Comparison of ENCODE assay signal across 34 cellular contexts in genomic region chr2:164746713-164747112, GRCh38.
DNase-seq lines count a peak whose midpoint lies in the region; ATAC-seq, FAIRE-seq and TF ChIP-seq lines count a peak whose summit lies in the region.
"Had no signal": no experiment of that assay in that cellular context is flagged by ENCODE, and none has a peak within 500 bp of the region (broad histone marks: within the 10 kb centered on the region; RNA-seq: fewer than 3 reads in every experiment).

No MANE protein-coding gene starts in this region.

- FAIRE-seq in RCC 7860 (lab: Jason Lieb, UNC), result peak; percentile 98
- FAIRE-seq: H54, K562, pancreas, small intestine had no signal

- DNase-seq in GM23338 (ENCODE audit: low spot score) (no peak), RCC 7860 (ENCODE audit: low spot score) (peak; percentile 73), left kidney (ENCODE audit: low read depth, low spot score) (peak; percentile 35), type B pancreatic cell (ENCODE audit: extremely low spot score, unreplicated experiment) (no peak), chondrocyte (ENCODE audit: low spot score) (no peak), KBM-7 (no peak), substantia nigra (lab: John Stamatoyannopoulos, UW) (no peak)
- DNase-seq: activated CD4-positive, CD25-positive, alpha-beta regulatory T cell; activated CD8-positive, alpha-beta memory T cell treated with anti-CD3 and anti-CD28 coated beads, Interleukin-2, amount 10 ng/mL, durations not matched to agents 7 days and 5 days; activated gamma-delta T cell; activated naive CD8-positive, alpha-beta T cell treated with anti-CD3 and anti-CD28 coated beads for 36 hours; activated T-cell treated with anti-CD3 and anti-CD28 coated beads, Interleukin-2, amount 50 U/mL, for 4 hours; anterior cingulate cortex; colonic mucosa; COR-L47; effector memory CD8-positive, alpha-beta T cell; erythroblast; heart left ventricle; NCI-H1092 treated with DMSO at 0.1 percent for 48 hours; NCI-H187; NCI-H2171; NCI-H510A; pancreas; PC-3; small intestine; stimulated activated CD4-positive, alpha-beta T cell treated with anti-CD3 and anti-CD28 coated beads, Interleukin-1b, Interleukin-23, amount 100 ng/mL, for 48 hours; tibial artery had no signal

- no peaks in the 10 kb centered on the region for H3F3A ChIP-seq in GM23338 (replicated peaks; ENCODE audit: low read depth)

- TF ChIP-seq CTCF in GM23338 (conservative IDR thresholded peaks at IDR 0.05; ENCODE audit: low read depth in 2 of 2), result no peak
- no peak for TF ChIP-seq CTCF in type B pancreatic cell (conservative IDR thresholded peaks at IDR 0.05)
- TF ChIP-seq CTCF in chondrocyte (IDR thresholded peaks at IDR 0.05), result no peak

- ATAC-seq in GM23338, result peak; percentile 34; the same call in 2 of the 3 replicates
- ATAC-seq: activated CD8-positive, alpha-beta memory T cell treated with anti-CD3 and anti-CD28 coated beads, Interleukin-2, amount 10 ng/mL, durations not matched to agents 7 days and 5 days; activated T-cell treated with anti-CD3 and anti-CD28 coated beads, Interleukin-2, amount 50 U/mL, for 4 hours; effector memory CD8-positive, alpha-beta T cell; heart left ventricle; K562; PC-3 had no signal

- no peak overlapping the region for H2AFZ ChIP-seq in GM23338

- in situ Hi-C loops in KBM-7 (cut with MboI; ENCODE audit: low pct_unique_long_range_greater_than_20kb, low sequenced_read_pairs), result no loop called here

- H3K4me3 Mint-ChIP-seq in GM23338 (no peak overlapping the region), type B pancreatic cell (no peak overlapping the region), chondrocyte (ENCODE audit: unreplicated experiment) (no peak overlapping the region)
- H3K4me3 Mint-ChIP-seq: activated CD8-positive, alpha-beta memory T cell treated with anti-CD3 and anti-CD28 coated beads, Interleukin-2, amount 10 ng/mL, durations not matched to agents 7 days and 5 days; activated naive CD8-positive, alpha-beta T cell treated with anti-CD3 and anti-CD28 coated beads for 36 hours; activated T-cell treated with anti-CD3 and anti-CD28 coated beads, Interleukin-2, amount 50 U/mL, for 4 hours; effector memory CD8-positive, alpha-beta T cell; neural crest cell; stimulated activated naive CD8-positive, alpha-beta T cell treated with anti-CD3 and anti-CD28 coated beads, Interleukin-15, Interleukin-2, amounts not matched to agents 100 ng/mL and 50 ng/mL, for 24 hours had no signal

- no peak overlapping the region for H3K27ac Mint-ChIP-seq in GM23338
- peak overlapping the region; percentile 3 for H3K27ac Mint-ChIP-seq in type B pancreatic cell
- H3K27ac Mint-ChIP-seq in chondrocyte (ENCODE audit: unreplicated experiment), result no peak overlapping the region
- H3K27ac Mint-ChIP-seq: activated CD8-positive, alpha-beta memory T cell treated with anti-CD3 and anti-CD28 coated beads, Interleukin-2, amount 10 ng/mL, durations not matched to agents 7 days and 5 days; activated naive CD8-positive, alpha-beta T cell treated with anti-CD3 and anti-CD28 coated beads for 36 hours; effector memory CD8-positive, alpha-beta T cell; stimulated activated naive CD8-positive, alpha-beta T cell treated with anti-CD3 and anti-CD28 coated beads, Interleukin-15, Interleukin-2, amounts not matched to agents 100 ng/mL and 50 ng/mL, for 24 hours had no signal

- no peaks in the 10 kb centered on the region for H3K9me3 Mint-ChIP-seq in GM23338
- H3K9me3 Mint-ChIP-seq in type B pancreatic cell, result no peaks in the 10 kb centered on the region
- no peaks in the 10 kb centered on the region for H3K9me3 Mint-ChIP-seq in chondrocyte (ENCODE audit: low read depth)
- H3K9me3 Mint-ChIP-seq: activated naive CD8-positive, alpha-beta T cell treated with anti-CD3 and anti-CD28 coated beads for 36 hours; neural crest cell; stimulated activated naive CD8-positive, alpha-beta T cell treated with anti-CD3 and anti-CD28 coated beads, Interleukin-15, Interleukin-2, amounts not matched to agents 100 ng/mL and 50 ng/mL, for 24 hours had no signal

- no peaks in the 10 kb centered on the region for H3K36me3 ChIP-seq in GM23338 (ENCODE audit: insufficient read depth)
- H3K36me3 ChIP-seq: BLaER1 treated with 17β-estradiol and CSF1 and Interleukin-3, amounts not matched to agents 10 nM and 100 nM; colonic mucosa; pancreas; tibial artery had no signal

- H3K27ac ChIP-seq in GM23338 (ENCODE audit: low read depth) (no peak overlapping the region), substantia nigra (ENCODE audit: low read depth, low read length, poor library complexity, severe bottlenecking) (no peak overlapping the region)
- H3K27ac ChIP-seq: BLaER1 treated with 17β-estradiol and CSF1 and Interleukin-3, amounts not matched to agents 10 nM and 100 nM; colonic mucosa; pancreas; SK-N-MC; tibial artery had no signal

- H3K4me2 ChIP-seq in GM23338, result no peak overlapping the region
- H3K4me2 ChIP-seq: BLaER1 treated with 17β-estradiol and CSF1 and Interleukin-3, amounts not matched to agents 10 nM and 100 nM had no signal

- no peaks in the 10 kb centered on the region for H3K27me3 ChIP-seq in GM23338 (ENCODE audit: insufficient read depth)
- H3K27me3 ChIP-seq: BLaER1 treated with 17β-estradiol and CSF1 and Interleukin-3, amounts not matched to agents 10 nM and 100 nM; colonic mucosa; heart left ventricle; pancreas; tibial artery had no signal

- H3K4me1 Mint-ChIP-seq in GM23338, result peaks cover 6% of the 10 kb centered on the region; the same call in 2 of the 3 replicates
- H3K4me1 Mint-ChIP-seq in type B pancreatic cell (ENCODE audit: unreplicated experiment), result peaks cover 9% of the 10 kb centered on the region
- H3K4me1 Mint-ChIP-seq in chondrocyte (ENCODE audit: low read depth), result peaks cover 45% of the 10 kb centered on the region
- H3K4me1 Mint-ChIP-seq: activated CD8-positive, alpha-beta memory T cell treated with anti-CD3 and anti-CD28 coated beads, Interleukin-2, amount 10 ng/mL, durations not matched to agents 7 days and 5 days; activated naive CD8-positive, alpha-beta T cell treated with anti-CD3 and anti-CD28 coated beads for 36 hours; neural crest cell had no signal

- H3K4me1 ChIP-seq in GM23338 (ENCODE audit: insufficient read depth), result no peaks in the 10 kb centered on the region; the same call in 1 of the 2 replicates
- H3K4me1 ChIP-seq: BLaER1 treated with 17β-estradiol and CSF1 and Interleukin-3, amounts not matched to agents 10 nM and 100 nM; colonic mucosa had no signal

- H3K27me3 Mint-ChIP-seq in GM23338 (ENCODE audit: insufficient read depth, low read depth, poor library complexity) (no peaks in the 10 kb centered on the region), type B pancreatic cell (no peaks in the 10 kb centered on the region), chondrocyte (ENCODE audit: low read depth) (no peaks in the 10 kb centered on the region)
- H3K27me3 Mint-ChIP-seq: activated CD8-positive, alpha-beta memory T cell treated with anti-CD3 and anti-CD28 coated beads, Interleukin-2, amount 10 ng/mL, durations not matched to agents 7 days and 5 days; activated naive CD8-positive, alpha-beta T cell treated with anti-CD3 and anti-CD28 coated beads for 36 hours; effector memory CD8-positive, alpha-beta T cell; stimulated activated naive CD8-positive, alpha-beta T cell treated with anti-CD3 and anti-CD28 coated beads, Interleukin-15, Interleukin-2, amounts not matched to agents 100 ng/mL and 50 ng/mL, for 24 hours had no signal

- H3K79me2 ChIP-seq in GM23338 (replicated peaks; ENCODE audit: insufficient read depth), result no peaks in the 10 kb centered on the region

- H3K9me2 ChIP-seq in GM23338 (ENCODE audit: insufficient read depth), result no peaks in the 10 kb centered on the region

- H3K36me3 Mint-ChIP-seq in GM23338 (ENCODE audit: low read depth), result no peaks in the 10 kb centered on the region
- H3K36me3 Mint-ChIP-seq in type B pancreatic cell, result peaks cover 3% of the 10 kb centered on the region
- no peaks in the 10 kb centered on the region for H3K36me3 Mint-ChIP-seq in chondrocyte (ENCODE audit: low read depth)
- H3K36me3 Mint-ChIP-seq: activated CD8-positive, alpha-beta memory T cell treated with anti-CD3 and anti-CD28 coated beads, Interleukin-2, amount 10 ng/mL, durations not matched to agents 7 days and 5 days had no signal

- H3K4me3 ChIP-seq in GM23338, result no peak overlapping the region
- H3K4me3 ChIP-seq: BLaER1 treated with 17β-estradiol and CSF1 and Interleukin-3, amounts not matched to agents 10 nM and 100 nM; colonic mucosa; heart left ventricle; K562; lung; pancreas; SK-N-MC; tibial artery had no signal

- no peaks in the 10 kb centered on the region for H4K20me1 ChIP-seq in GM23338 (replicated peaks; ENCODE audit: insufficient read depth)
- H4K20me1 ChIP-seq: BLaER1 treated with 17β-estradiol and CSF1 and Interleukin-3, amounts not matched to agents 10 nM and 100 nM had no signal

TF ChIP-seq in GM23338, 12 proteins besides CTCF, POLR2A, EP300 and RAD21:
- TF ChIP-seq POLR2AphosphoS5 (IDR thresholded peaks at IDR 0.05; ENCODE audit: low read depth) (no peak), ZNF114 (CRISPR knock-in tag; IDR thresholded peaks at IDR 0.05) (no peak), EZH2phosphoT487 (IDR thresholded peaks at IDR 0.05; ENCODE audit: unreplicated experiment) (no peak), ZNF331 (CRISPR knock-in tag; IDR thresholded peaks at IDR 0.05; ENCODE audit: low read depth) (no peak)

Comparison
In these comparisons a context has a peak if more than half of its experiments do, and no peak if none do; other contexts are left out.
1. DNase-seq: peak in RCC 7860 (single experiment) and left kidney (single experiment); none in GM23338 (single experiment), type B pancreatic cell (single experiment), chondrocyte (single experiment), KBM-7 (single experiment) and substantia nigra (0 of 49).